ENCODE assay signal across 1 cellular context in genomic region chr21:32772281-32773047, GRCh38.
A peak's percentile ranks its signal among the peaks of the same experiment; 100 is the strongest.
TF ChIP-seq lines count a peak whose summit lies in the region.

No MANE protein-coding gene starts in this region.

TF ChIP-seq in K562, 482 proteins besides CTCF, POLR2A, EP300 and RAD21 (continued from another document):
- TF ChIP-seq PRDM10 (IDR thresholded peaks at IDR 0.05; ENCODE audit: partially characterized antibody) (peak; percentile 87), ATF1 (CRISPR knock-in tag; IDR thresholded peaks at IDR 0.05) (no peak), ATF1 (tag; IDR thresholded peaks at IDR 0.05) (0 out of 2 replicates have a peak, but pooled peaks have one; percentile 79), ZNF644 (tag; IDR thresholded peaks at IDR 0.05; ENCODE audit: low read depth) (0 out of 2 replicates have a peak, but pooled peaks have one; percentile 20), ARID3B (CRISPR knock-in tag; IDR thresholded peaks at IDR 0.05; ENCODE audit: borderline replicate concordance) (no peak), RCOR1 (IDR thresholded peaks at IDR 0.05; ENCODE audit: borderline replicate concordance in 1 of 2, low read depth in 2 of 2, low read length in 2 of 2) (no peak), SMAD2 (IDR thresholded peaks at IDR 0.05; ENCODE audit: low read depth, low read length) (no peak), ELF4 (CRISPR knock-in tag; IDR thresholded peaks at IDR 0.05) (no peak), KDM1A (IDR thresholded peaks at IDR 0.05) (0 out of 4 replicates have a peak, but pooled peaks have one; percentile 0 to 5), STAT6 (CRISPR knock-in tag; IDR thresholded peaks at IDR 0.05) (no peak), NFATC3 (IDR thresholded peaks at IDR 0.05) (0 out of 2 replicates have a peak, but pooled peaks have one; percentile 14), ZBTB7A (IDR thresholded peaks at IDR 0.05; ENCODE audit: borderline replicate concordance, control insufficient read depth, low read depth, low read length) (no peak), E2F4 (CRISPR knock-in tag; IDR thresholded peaks at IDR 0.05; ENCODE audit: low read depth) (no peak), MTA3 (IDR thresholded peaks at IDR 0.05; ENCODE audit: borderline replicate concordance) (no peak), HIVEP1 (CRISPR knock-in tag; IDR thresholded peaks at IDR 0.05) (no peak), MYC (IDR thresholded peaks at IDR 0.05; ENCODE audit: low read depth, low read length) (0 out of 2 replicates have a peak, but pooled peaks have one; percentile 15), MYC (CRISPR knock-in tag; IDR thresholded peaks at IDR 0.05; ENCODE audit: borderline replicate concordance, low read depth) (no peak), MAFG (tag; conservative IDR thresholded peaks at IDR 0.05) (no peak), MECOM (CRISPR knock-in tag; IDR thresholded peaks at IDR 0.05) (0 out of 2 replicates have a peak, but pooled peaks have one; percentile 15), MTA1 (IDR thresholded peaks at IDR 0.05; ENCODE audit: borderline replicate concordance) (no peak), ZNF436 (CRISPR knock-in tag; IDR thresholded peaks at IDR 0.05) (no peak), MAZ (CRISPR knock-in tag; conservative IDR thresholded peaks at IDR 0.05 in 1 of 2, IDR thresholded peaks at IDR 0.05 in 1 of 2) (no peak), CEBPB (tag; IDR thresholded peaks at IDR 0.05) (peak; percentile 34; the same call in 1 of the 2 replicates), RREB1 (CRISPR knock-in tag; IDR thresholded peaks at IDR 0.05) (no peak)
TF ChIP-seq in K562: peak in this region for 18.
